Comparison of ENCODE assay signal across 2 cellular contexts in genomic region chr15:58980351-58980939, GRCh38.
A peak's percentile ranks its signal among the peaks of the same experiment; 100 is the strongest.
TF ChIP-seq lines count a peak whose summit lies in the region.

No MANE protein-coding gene starts in this region.

TF ChIP-seq in K562, 482 proteins besides CTCF, POLR2A, EP300 and RAD21 (continues in another document):
- TF ChIP-seq ZNF512 (tag; IDR thresholded peaks at IDR 0.05) (0 out of 2 replicates have a peak, but pooled peaks have one; percentile 11), KDM4B (IDR thresholded peaks at IDR 0.05; ENCODE audit: borderline replicate concordance in 2 of 2, low read depth in 1 of 2) (no peak), MTA1 (IDR thresholded peaks at IDR 0.05; ENCODE audit: borderline replicate concordance) (no peak), ARID3A (IDR thresholded peaks at IDR 0.05; ENCODE audit: borderline replicate concordance, low read depth, low read length) (peak; percentile 71; the same call in 1 of the 2 replicates), ZNF24 (IDR thresholded peaks at IDR 0.05) (no peak), SMC3 (conservative IDR thresholded peaks at IDR 0.05; ENCODE audit: insufficient read depth, low read depth, low read length) (peak; percentile 32; the same call in 1 of the 2 replicates), CEBPB (tag; IDR thresholded peaks at IDR 0.05) (peak; percentile 86), MEIS2 (IDR thresholded peaks at IDR 0.05; ENCODE audit: partially characterized antibody) (peak; percentile 74), ZNF217 (CRISPR knock-in tag; IDR thresholded peaks at IDR 0.05) (no peak), TOE1 (IDR thresholded peaks at IDR 0.05; ENCODE audit: borderline replicate concordance) (no peak), TOE1 (CRISPR knock-in tag; IDR thresholded peaks at IDR 0.05; ENCODE audit: borderline replicate concordance, low read depth) (no peak), HIVEP1 (CRISPR knock-in tag; IDR thresholded peaks at IDR 0.05) (no peak)
- TF ChIP-seq, protein P1, sequence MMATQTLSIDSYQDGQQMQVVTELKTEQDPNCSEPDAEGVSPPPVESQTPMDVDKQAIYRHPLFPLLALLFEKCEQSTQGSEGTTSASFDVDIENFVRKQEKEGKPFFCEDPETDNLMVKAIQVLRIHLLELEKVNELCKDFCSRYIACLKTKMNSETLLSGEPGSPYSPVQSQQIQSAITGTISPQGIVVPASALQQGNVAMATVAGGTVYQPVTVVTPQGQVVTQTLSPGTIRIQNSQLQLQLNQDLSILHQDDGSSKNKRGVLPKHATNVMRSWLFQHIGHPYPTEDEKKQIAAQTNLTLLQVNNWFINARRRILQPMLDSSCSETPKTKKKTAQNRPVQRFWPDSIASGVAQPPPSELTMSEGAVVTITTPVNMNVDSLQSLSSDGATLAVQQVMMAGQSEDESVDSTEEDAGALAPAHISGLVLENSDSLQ (IDR thresholded peaks at IDR 0.05) = peak; percentile 79
- TF ChIP-seq, protein P2, sequence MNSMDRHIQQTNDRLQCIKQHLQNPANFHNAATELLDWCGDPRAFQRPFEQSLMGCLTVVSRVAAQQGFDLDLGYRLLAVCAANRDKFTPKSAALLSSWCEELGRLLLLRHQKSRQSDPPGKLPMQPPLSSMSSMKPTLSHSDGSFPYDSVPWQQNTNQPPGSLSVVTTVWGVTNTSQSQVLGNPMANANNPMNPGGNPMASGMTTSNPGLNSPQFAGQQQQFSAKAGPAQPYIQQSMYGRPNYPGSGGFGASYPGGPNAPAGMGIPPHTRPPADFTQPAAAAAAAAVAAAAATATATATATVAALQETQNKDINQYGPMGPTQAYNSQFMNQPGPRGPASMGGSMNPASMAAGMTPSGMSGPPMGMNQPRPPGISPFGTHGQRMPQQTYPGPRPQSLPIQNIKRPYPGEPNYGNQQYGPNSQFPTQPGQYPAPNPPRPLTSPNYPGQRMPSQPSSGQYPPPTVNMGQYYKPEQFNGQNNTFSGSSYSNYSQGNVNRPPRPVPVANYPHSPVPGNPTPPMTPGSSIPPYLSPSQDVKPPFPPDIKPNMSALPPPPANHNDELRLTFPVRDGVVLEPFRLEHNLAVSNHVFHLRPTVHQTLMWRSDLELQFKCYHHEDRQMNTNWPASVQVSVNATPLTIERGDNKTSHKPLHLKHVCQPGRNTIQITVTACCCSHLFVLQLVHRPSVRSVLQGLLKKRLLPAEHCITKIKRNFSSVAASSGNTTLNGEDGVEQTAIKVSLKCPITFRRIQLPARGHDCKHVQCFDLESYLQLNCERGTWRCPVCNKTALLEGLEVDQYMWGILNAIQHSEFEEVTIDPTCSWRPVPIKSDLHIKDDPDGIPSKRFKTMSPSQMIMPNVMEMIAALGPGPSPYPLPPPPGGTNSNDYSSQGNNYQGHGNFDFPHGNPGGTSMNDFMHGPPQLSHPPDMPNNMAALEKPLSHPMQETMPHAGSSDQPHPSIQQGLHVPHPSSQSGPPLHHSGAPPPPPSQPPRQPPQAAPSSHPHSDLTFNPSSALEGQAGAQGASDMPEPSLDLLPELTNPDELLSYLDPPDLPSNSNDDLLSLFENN (IDR thresholded peaks at IDR 0.05; ENCODE audit: low read depth in 2 of 2, low read length in 2 of 2) = no peak
- TF ChIP-seq, protein P3, sequence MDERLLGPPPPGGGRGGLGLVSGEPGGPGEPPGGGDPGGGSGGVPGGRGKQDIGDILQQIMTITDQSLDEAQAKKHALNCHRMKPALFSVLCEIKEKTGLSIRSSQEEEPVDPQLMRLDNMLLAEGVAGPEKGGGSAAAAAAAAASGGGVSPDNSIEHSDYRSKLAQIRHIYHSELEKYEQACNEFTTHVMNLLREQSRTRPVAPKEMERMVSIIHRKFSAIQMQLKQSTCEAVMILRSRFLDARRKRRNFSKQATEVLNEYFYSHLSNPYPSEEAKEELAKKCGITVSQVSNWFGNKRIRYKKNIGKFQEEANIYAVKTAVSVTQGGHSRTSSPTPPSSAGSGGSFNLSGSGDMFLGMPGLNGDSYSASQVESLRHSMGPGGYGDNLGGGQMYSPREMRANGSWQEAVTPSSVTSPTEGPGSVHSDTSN (CRISPR knock-in tag; IDR thresholded peaks at IDR 0.05; ENCODE audit: low read depth) = no peak
- TF ChIP-seq, protein P3 (tag; conservative IDR thresholded peaks at IDR 0.05; ENCODE audit: low read depth) = peak; percentile 90

TF ChIP-seq in liver, 16 proteins besides CTCF, POLR2A, EP300 and RAD21 (continued from another document):
- TF ChIP-seq REST (IDR thresholded peaks at IDR 0.05) (no peak), EGR1 (IDR thresholded peaks at IDR 0.05; ENCODE audit: low read depth in 2 of 2) (no peak), JUND (IDR thresholded peaks at IDR 0.05) (no peak), FOXA1 (IDR thresholded peaks at IDR 0.05) (no peak), NR2F2 (IDR thresholded peaks at IDR 0.05) (no peak), YY1 (IDR thresholded peaks at IDR 0.05) (no peak), ATF3 (IDR thresholded peaks at IDR 0.05) (no peak), GABPA (IDR thresholded peaks at IDR 0.05 in 1 of 2, conservative IDR thresholded peaks at IDR 0.05 in 1 of 2) (no peak), SP1 (IDR thresholded peaks at IDR 0.05) (no peak), TAF1 (conservative IDR thresholded peaks at IDR 0.05) (no peak), HNF4G (IDR thresholded peaks at IDR 0.05) (no peak), RXRA (IDR thresholded peaks at IDR 0.05) (no peak), FOXA2 (IDR thresholded peaks at IDR 0.05) (no peak)
- TF ChIP-seq, protein P4, sequence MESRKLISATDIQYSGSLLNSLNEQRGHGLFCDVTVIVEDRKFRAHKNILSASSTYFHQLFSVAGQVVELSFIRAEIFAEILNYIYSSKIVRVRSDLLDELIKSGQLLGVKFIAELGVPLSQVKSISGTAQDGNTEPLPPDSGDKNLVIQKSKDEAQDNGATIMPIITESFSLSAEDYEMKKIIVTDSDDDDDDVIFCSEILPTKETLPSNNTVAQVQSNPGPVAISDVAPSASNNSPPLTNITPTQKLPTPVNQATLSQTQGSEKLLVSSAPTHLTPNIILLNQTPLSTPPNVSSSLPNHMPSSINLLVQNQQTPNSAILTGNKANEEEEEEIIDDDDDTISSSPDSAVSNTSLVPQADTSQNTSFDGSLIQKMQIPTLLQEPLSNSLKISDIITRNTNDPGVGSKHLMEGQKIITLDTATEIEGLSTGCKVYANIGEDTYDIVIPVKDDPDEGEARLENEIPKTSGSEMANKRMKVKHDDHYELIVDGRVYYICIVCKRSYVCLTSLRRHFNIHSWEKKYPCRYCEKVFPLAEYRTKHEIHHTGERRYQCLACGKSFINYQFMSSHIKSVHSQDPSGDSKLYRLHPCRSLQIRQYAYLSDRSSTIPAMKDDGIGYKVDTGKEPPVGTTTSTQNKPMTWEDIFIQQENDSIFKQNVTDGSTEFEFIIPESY (IDR thresholded peaks at IDR 0.05) = no peak
- TF ChIP-seq, protein P5, sequence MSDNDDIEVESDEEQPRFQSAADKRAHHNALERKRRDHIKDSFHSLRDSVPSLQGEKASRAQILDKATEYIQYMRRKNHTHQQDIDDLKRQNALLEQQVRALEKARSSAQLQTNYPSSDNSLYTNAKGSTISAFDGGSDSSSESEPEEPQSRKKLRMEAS (IDR thresholded peaks at IDR 0.05) = no peak
